Comparison of ENCODE assay signal across 14 cellular contexts in genomic region chr4:148061139-148061476, GRCh38.
DNase-seq lines count a peak whose midpoint lies in the region; ATAC-seq and TF ChIP-seq lines count a peak whose summit lies in the region.
"Had no signal": no experiment of that assay in that cellular context is flagged by ENCODE, and none has a peak within 500 bp of the region (broad histone marks: within the 10 kb centered on the region; RNA-seq: fewer than 3 reads in every experiment).

No MANE protein-coding gene starts in this region.

- H3K4me1 Mint-ChIP-seq in activated CD4-positive, alpha-beta T cell treated with anti-CD3 and anti-CD28 coated beads, Interleukin-2, amount 10 ng/mL, durations not matched to agents 24 days and 14 days: peaks cover 42% of the 10 kb centered on the region
- peaks cover 79% of the 10 kb centered on the region for H3K4me1 Mint-ChIP-seq in nephron progenitor cell

- peaks cover 4% of the 10 kb centered on the region for H3K36me3 Mint-ChIP-seq in activated CD4-positive, alpha-beta T cell treated with anti-CD3 and anti-CD28 coated beads, Interleukin-2, amount 10 ng/mL, durations not matched to agents 24 days and 14 days (ENCODE audit: low read depth)
- peaks cover 12 to 31% of the 10 kb centered on the region in 2 donors for H3K36me3 Mint-ChIP-seq in activated naive CD4-positive, alpha-beta T cell treated with anti-CD3 and anti-CD28 coated beads, Interleukin-2, amount 50 U/mL, for 72 hours
- H3K36me3 Mint-ChIP-seq in nephron progenitor cell (ENCODE audit: low read depth): peaks cover 24% of the 10 kb centered on the region

- H3K9me3 Mint-ChIP-seq in activated CD4-positive, alpha-beta T cell treated with anti-CD3 and anti-CD28 coated beads, Interleukin-2, amount 10 ng/mL, durations not matched to agents 24 days and 14 days: no peaks in the 10 kb centered on the region
- H3K9me3 Mint-ChIP-seq in activated naive CD4-positive, alpha-beta T cell treated with anti-CD3 and anti-CD28 coated beads, Interleukin-2, amount 50 U/mL, for 72 hours: peaks cover 8 to 18% of the 10 kb centered on the region in 2 donors
- no peaks in the 10 kb centered on the region for H3K9me3 Mint-ChIP-seq in nephron progenitor cell

- peak; percentile 36 to 47 for ATAC-seq in activated naive CD4-positive, alpha-beta T cell treated with anti-CD3 and anti-CD28 coated beads, Interleukin-2, amount 50 U/mL, for 72 hours
- ATAC-seq in sciatic nerve (no peak), SK-N-SH treated with all-trans-retinoic acid at 6 μM for 48 hours (no peak), HG03469 (IDR thresholded peaks at IDR 0.05; ENCODE audit: unreplicated experiment) (no peak)

- intact Hi-C loops in activated CD4-positive, alpha-beta T cell treated with anti-CD3 and anti-CD28 coated beads, Interleukin-2, amount 10 ng/mL, durations not matched to agents 24 days and 14 days (cut with micrococcal nuclease): no loop called here
- intact Hi-C loops in sciatic nerve (cut with DNase I): no loop called here

- no peak for TF ChIP-seq CTCF in nephron progenitor cell (IDR thresholded peaks at IDR 0.05)

- peak overlapping the region; percentile 70 for H3K4me3 Mint-ChIP-seq in activated CD4-positive, alpha-beta T cell treated with anti-CD3 and anti-CD28 coated beads, Interleukin-2, amount 10 ng/mL, durations not matched to agents 24 days and 14 days
- H3K4me3 Mint-ChIP-seq in nephron progenitor cell: peak overlapping the region; percentile 7

- no peaks in the 10 kb centered on the region for H3K27me3 Mint-ChIP-seq in activated CD4-positive, alpha-beta T cell treated with anti-CD3 and anti-CD28 coated beads, Interleukin-2, amount 10 ng/mL, durations not matched to agents 24 days and 14 days
- H3K27me3 Mint-ChIP-seq in nephron progenitor cell (ENCODE audit: low read depth, poor library complexity): no peaks in the 10 kb centered on the region

- DNase-seq in activated CD4-positive, alpha-beta T cell treated with anti-CD3 and anti-CD28 coated beads, Interleukin-2, amount 10 ng/mL, durations not matched to agents 24 days and 14 days: no peak
- DNase-seq in activated CD4-positive, alpha-beta T cell treated with anti-CD3 and anti-CD28 coated beads, Interleukin-2, amount 50 U/mL, for 4 hours: no peak
- DNase-seq in NCI-H2029 (lab: John Stamatoyannopoulos, UW): peak; percentile 55
- no peak for DNase-seq in activated naive CD4-positive, alpha-beta T cell treated with anti-CD3 and anti-CD28 coated beads, Interleukin-2, amount 50 U/mL, for 72 hours (ENCODE audit: low spot score in 2 of 2)
- no peak for DNase-seq in nephron progenitor cell
- DNase-seq in sciatic nerve (ENCODE audit: low spot score): no peak
- DNase-seq: ACHN, esophagus squamous epithelium, KG1, NCI-H2081, ovary, SW 1271 had no signal

- no peak overlapping the region for H3K27ac Mint-ChIP-seq in activated CD4-positive, alpha-beta T cell treated with anti-CD3 and anti-CD28 coated beads, Interleukin-2, amount 10 ng/mL, durations not matched to agents 24 days and 14 days
- H3K27ac Mint-ChIP-seq in activated naive CD4-positive, alpha-beta T cell treated with anti-CD3 and anti-CD28 coated beads, Interleukin-2, amount 50 U/mL, for 72 hours: peak overlapping the region; percentile 81 to 90
- H3K27ac Mint-ChIP-seq in nephron progenitor cell: peak overlapping the region; percentile 63

TF ChIP-seq in SK-N-SH treated with all-trans-retinoic acid at 6 μM for 48 hours, 23 proteins besides CTCF, POLR2A, EP300 and RAD21:
- TF ChIP-seq GLIS3 (CRISPR knock-in tag; IDR thresholded peaks at IDR 0.05) (no peak), ESRRG (CRISPR knock-in tag; IDR thresholded peaks at IDR 0.05) (no peak), ISL1 (CRISPR knock-in tag; IDR thresholded peaks at IDR 0.05) (no peak), ARNTL (CRISPR knock-in tag; IDR thresholded peaks at IDR 0.05; ENCODE audit: borderline replicate concordance, low read depth) (no peak), CSDC2 (CRISPR knock-in tag; IDR thresholded peaks at IDR 0.05) (no peak), POU6F1 (CRISPR knock-in tag; IDR thresholded peaks at IDR 0.05; ENCODE audit: borderline replicate concordance, low read depth) (no peak), SNAI2 (CRISPR knock-in tag; IDR thresholded peaks at IDR 0.05) (no peak), ZFP3 (CRISPR knock-in tag; IDR thresholded peaks at IDR 0.05) (no peak), TOX (CRISPR knock-in tag; IDR thresholded peaks at IDR 0.05; ENCODE audit: borderline replicate concordance) (no peak), CSRNP3 (CRISPR knock-in tag; IDR thresholded peaks at IDR 0.05) (no peak)
TF ChIP-seq in SK-N-SH treated with all-trans-retinoic acid at 6 μM for 48 hours: peak in this region for 0.

Comparison
In these comparisons a context has a peak if more than half of its experiments do, and no peak if none do; other contexts are left out.
1. ATAC-seq: peak in activated naive CD4-positive, alpha-beta T cell treated with anti-CD3 and anti-CD28 coated beads, Interleukin-2, amount 50 U/mL, for 72 hours (2 of 2); none in sciatic nerve (single experiment), SK-N-SH treated with all-trans-retinoic acid at 6 μM for 48 hours (single experiment) and HG03469 (single experiment).